In the genomic region with DNA sequence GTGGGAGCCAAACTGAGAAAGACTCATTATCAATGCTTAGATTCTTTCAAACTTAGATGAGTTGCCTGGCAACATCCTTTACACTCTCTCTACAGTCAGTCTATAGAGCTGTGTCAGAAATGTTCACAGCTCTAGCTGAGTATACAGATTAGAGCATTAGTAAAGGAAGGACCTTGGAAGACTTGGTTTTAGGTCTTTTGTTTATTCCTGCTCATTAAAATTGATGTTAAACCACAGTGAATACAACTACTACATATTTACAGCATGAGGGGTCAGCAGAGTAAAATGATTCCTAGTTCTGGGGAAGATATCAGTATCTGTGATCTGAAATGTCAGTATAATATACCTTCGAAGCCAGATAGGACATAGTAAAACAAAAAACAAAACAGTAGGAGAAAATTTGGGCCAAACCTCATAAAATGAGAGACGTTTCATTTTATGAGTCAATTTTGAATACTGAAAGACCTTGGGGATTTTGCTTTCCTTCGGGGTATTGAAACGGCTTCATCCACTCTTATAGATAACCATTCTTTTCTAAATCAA, we compare ENCODE assay signal across 11 cellular contexts.
DNase-seq lines count a peak whose midpoint lies in the region; ATAC-seq and TF ChIP-seq lines count a peak whose summit lies in the region.
"Had no signal": no experiment of that assay in that cellular context is flagged by ENCODE, and none has a peak within 500 bp of the region (broad histone marks: within the 10 kb centered on the region; RNA-seq: fewer than 3 reads in every experiment).

No MANE protein-coding gene starts in this region.

- no peaks in the 10 kb centered on the region for H3K36me3 Mint-ChIP-seq in H9 (ENCODE audit: insufficient read depth in 1 of 3, low read depth in 3 of 3)

- H4K20me1 ChIP-seq in SK-N-SH (ENCODE audit: insufficient read depth) (no peaks in the 10 kb centered on the region), H9 (ENCODE audit: control insufficient read depth, insufficient read depth, insufficient read length) (no peaks in the 10 kb centered on the region)

- H3K14ac ChIP-seq in H9 (ENCODE audit: insufficient read depth, low read length): no peak overlapping the region

- POLR2A ChIA-PET in SK-N-SH (lab: Yijun Ruan, JAX): no interaction called here

- H3K18ac ChIP-seq in H9 (ENCODE audit: insufficient read length, low read depth, low read length): no peak overlapping the region

- no peaks in the 10 kb centered on the region for H3K9me2 ChIP-seq in SK-N-SH

- H3K79me1 ChIP-seq in H9 (ENCODE audit: insufficient read depth, low read depth, low read length, poor library complexity, severe bottlenecking): no peaks in the 10 kb centered on the region

- TF ChIP-seq CTCF in SK-N-SH (IDR thresholded peaks at IDR 0.05) (no peak), psoas muscle (IDR thresholded peaks at IDR 0.05) (no peak), H9 (conservative IDR thresholded peaks at IDR 0.05) (no peak), Peyer's patch (IDR thresholded peaks at IDR 0.05) (no peak)

- no peak overlapping the region for H4K8ac ChIP-seq in H9 (replicated peaks; ENCODE audit: insufficient read length, low read depth, low read length)

- H2BK120ac ChIP-seq in H9 (ENCODE audit: low read depth, low read length, poor library complexity, severe bottlenecking): no peak overlapping the region

- H3K9me3 ChIP-seq in SK-N-SH (no peaks in the 10 kb centered on the region), psoas muscle (no peaks in the 10 kb centered on the region), H9 (ENCODE audit: control insufficient read depth, low read depth, low read length) (no peaks in the 10 kb centered on the region), Peyer's patch (no peaks in the 10 kb centered on the region)

- TF ChIP-seq EP300 in SK-N-SH (IDR thresholded peaks at IDR 0.05; ENCODE audit: borderline replicate concordance in 1 of 2, low read depth in 1 of 2, low read length in 1 of 2): peak in 1 of 2 experiments; percentile 45; a peak in 1 of 4 replicates

- H3K4me3 ChIP-seq in SK-N-SH (ENCODE audit: low read depth in 2 of 2, low read length in 1 of 2) (peak overlapping the region; percentile 3 to 36; a peak in 2 of 4 replicates), psoas muscle (peak overlapping the region; percentile 8), Peyer's patch (no peak overlapping the region)

- no peak overlapping the region for H3K56ac ChIP-seq in H9 (ENCODE audit: insufficient read length, low read depth, low read length)

- no peak for TF ChIP-seq POLR2A in Peyer's patch (IDR thresholded peaks at IDR 0.05)

- H2BK12ac ChIP-seq in H9 (ENCODE audit: insufficient read length, low read depth, low read length): no peak overlapping the region

- H3K36me3 ChIP-seq in SK-N-SH (replicated peaks in 1 of 2; ENCODE audit: control insufficient read depth in 1 of 2, insufficient read depth in 2 of 2, low read length in 1 of 2) (peaks cover 5 to 9% of the 10 kb centered on the region in 2 experiments), psoas muscle (ENCODE audit: insufficient read depth in 1 of 2, low read depth in 1 of 2) (no peaks in the 10 kb centered on the region), Peyer's patch (no peaks in the 10 kb centered on the region)

- H2BK15ac ChIP-seq in H9 (ENCODE audit: low read depth, low read length): no peak overlapping the region

- no peaks in the 10 kb centered on the region for H3K23me2 ChIP-seq in H9 (ENCODE audit: insufficient read length, low read depth, low read length, poor library complexity, severe bottlenecking)

- DNase-seq in HCEC 1CT (peak; percentile 17), SK-N-SH (no peak), fibroblast of the conjunctiva (ENCODE audit: low read depth) (peak; percentile 32), psoas muscle (no peak), H9 (no peak), Peyer's patch (no peak)
- DNase-seq: activated CD4-positive, alpha-beta T cell treated with anti-CD3 and anti-CD28 coated beads, Interleukin-2, amount 50 U/mL, for 48 hours; kidney glomerular epithelial cell; NCI-H2227 treated with DMSO at 0.1 percent for 48 hours; SW 1271 had no signal

- peaks cover 23% of the 10 kb centered on the region for H3F3A ChIP-seq in SK-N-SH (replicated peaks; ENCODE audit: insufficient read depth)

- no peak overlapping the region for H2AK5ac ChIP-seq in H9 (ENCODE audit: insufficient read length, low read length)

- peak overlapping the region in 1 of 3 experiments; percentile 32; a peak in 2 of 7 replicates for H3K27ac Mint-ChIP-seq in H9

- H3K27me3 Mint-ChIP-seq in H9 (ENCODE audit: low read depth): no peaks in the 10 kb centered on the region; the same call in 1 of the 2 replicates

- peak overlapping the region; percentile 57; the same call in 1 of the 2 replicates for H3K9ac ChIP-seq in SK-N-SH
- H3K9ac ChIP-seq in H9 (ENCODE audit: extremely low read depth, insufficient read length, low read length): no peak overlapping the region

- H4K91ac ChIP-seq in H9 (ENCODE audit: insufficient read length, low read depth, low read length): no peak overlapping the region

- H3K4me2 ChIP-seq in SK-N-SH (peak overlapping the region; percentile 80; the same call in 1 of the 2 replicates), H9 (ENCODE audit: insufficient read depth, insufficient read length, low read length) (no peak overlapping the region)

- H3K4ac ChIP-seq in H9 (ENCODE audit: low read depth, low read length): no peak overlapping the region

- peaks cover 31% of the 10 kb centered on the region in 2 experiments for H3K4me1 Mint-ChIP-seq in H9

- no peak overlapping the region for H2BK20ac ChIP-seq in H9 (ENCODE audit: low read depth, low read length, poor library complexity, severe bottlenecking)

- ATAC-seq in psoas muscle (no peak), GM18858 (IDR thresholded peaks at IDR 0.05; ENCODE audit: unreplicated experiment) (no peak)

- H3K4me1 ChIP-seq in SK-N-SH (ENCODE audit: control insufficient read depth in 1 of 2, insufficient read depth in 2 of 2, low read depth in 1 of 2, low read length in 1 of 2): peaks cover 43 to 66% of the 10 kb centered on the region in 2 experiments
- no peaks in the 10 kb centered on the region for H3K4me1 ChIP-seq in psoas muscle
- H3K4me1 ChIP-seq in H9 (ENCODE audit: insufficient read depth, low read length): no peaks in the 10 kb centered on the region; the same call in 1 of the 2 replicates
- H3K4me1 ChIP-seq in Peyer's patch: no peaks in the 10 kb centered on the region

- H3T11ph ChIP-seq in H9 (ENCODE audit: low read length): no peak overlapping the region

- H3K9me3 Mint-ChIP-seq in H9: no peaks in the 10 kb centered on the region

- peaks cover 82% of the 10 kb centered on the region for H3K79me2 ChIP-seq in SK-N-SH (ENCODE audit: insufficient read depth)
- no peaks in the 10 kb centered on the region for H3K79me2 ChIP-seq in H9 (ENCODE audit: insufficient read depth, low read length)

- CTCF ChIA-PET in SK-N-SH (lab: Yijun Ruan, JAX): interaction anchor here (0.6 to 2.6 kb wide), 2 partner anchors 150 to 254 kb away, joined by 3 to 17 read pairs; no protein-coding TSS in a partner anchor

- WGBS in SK-N-SH (ENCODE audit: low lambda C conversion rate): 45% methylated on average over 4 of the region's 4 CpGs
- 35 to 53% (median 36%) methylated on average over 4 of the region's 4 CpGs for WGBS in psoas muscle, 3 donors
- no CpG with 5 or more reads among the region's 4 CpGs for WGBS in H9 (ENCODE audit: extremely low coverage, insufficient read length, low lambda C conversion rate)

- H3K27ac ChIP-seq in SK-N-SH (ENCODE audit: low read depth in 2 of 2, low read length in 1 of 2) (peak overlapping the region; percentile 95), psoas muscle (no peak overlapping the region), H9 (ENCODE audit: insufficient read length, low read depth, low read length) (no peak overlapping the region), Peyer's patch (peak overlapping the region in 1 of 4 donors; percentile 33)

- no peaks in the 10 kb centered on the region for H3K27me3 ChIP-seq in SK-N-SH (ENCODE audit: insufficient read depth)
- no peaks in the 10 kb centered on the region for H3K27me3 ChIP-seq in psoas muscle (ENCODE audit: insufficient read depth in 3 of 3, low read length in 2 of 3)
- no peaks in the 10 kb centered on the region for H3K27me3 ChIP-seq in H9 (ENCODE audit: insufficient read depth, low read length)
- no peaks in the 10 kb centered on the region for H3K27me3 ChIP-seq in Peyer's patch

- intact Hi-C loops in psoas muscle (cut with DNase I): no loop called here

- H2BK5ac ChIP-seq in H9 (ENCODE audit: insufficient read length, low read length): no peak overlapping the region

- H2AFZ ChIP-seq in SK-N-SH (ENCODE audit: low read depth) (no peak overlapping the region), H9 (ENCODE audit: low read length) (no peak overlapping the region)

- H4K5ac ChIP-seq in H9 (ENCODE audit: insufficient read length, low read depth, low read length): no peak overlapping the region

- peak; percentile 7; the same call in 1 of the 2 replicates for TF ChIP-seq RAD21 in SK-N-SH (IDR thresholded peaks at IDR 0.05; ENCODE audit: low read length)

- no peak overlapping the region for H3K4me3 Mint-ChIP-seq in H9

- no peak overlapping the region for H3K23ac ChIP-seq in H9 (ENCODE audit: insufficient read length, low read depth, low read length)

TF ChIP-seq in SK-N-SH, 30 proteins besides CTCF, POLR2A, EP300 and RAD21 (continues in another document):
- TF ChIP-seq TCF12 (IDR thresholded peaks at IDR 0.05) (peak; percentile 51), POLR2AphosphoS5 (IDR thresholded peaks at IDR 0.05; ENCODE audit: low read depth, low read length) (peak; percentile 17; the same call in 1 of the 2 replicates), RCOR1 (IDR thresholded peaks at IDR 0.05; ENCODE audit: low read length) (no peak; the same call in 1 of the 2 replicates), GATA2 (CRISPR knock-in tag; IDR thresholded peaks at IDR 0.05) (0 out of 2 replicates have a peak, but pooled peaks have one; percentile 29), SIN3A (IDR thresholded peaks at IDR 0.05; ENCODE audit: borderline replicate concordance, low read depth, low read length) (no peak), NFIC (IDR thresholded peaks at IDR 0.05; ENCODE audit: borderline replicate concordance) (peak; percentile 43; the same call in 1 of the 2 replicates), JUND (IDR thresholded peaks at IDR 0.05) (peak; percentile 50), CHD2 (IDR thresholded peaks at IDR 0.05; ENCODE audit: low read length, partially characterized antibody) (no peak), FOXM1 (IDR thresholded peaks at IDR 0.05; ENCODE audit: low read depth) (0 out of 2 replicates have a peak, but pooled peaks have one; percentile 29)
- TF ChIP-seq, protein P1, sequence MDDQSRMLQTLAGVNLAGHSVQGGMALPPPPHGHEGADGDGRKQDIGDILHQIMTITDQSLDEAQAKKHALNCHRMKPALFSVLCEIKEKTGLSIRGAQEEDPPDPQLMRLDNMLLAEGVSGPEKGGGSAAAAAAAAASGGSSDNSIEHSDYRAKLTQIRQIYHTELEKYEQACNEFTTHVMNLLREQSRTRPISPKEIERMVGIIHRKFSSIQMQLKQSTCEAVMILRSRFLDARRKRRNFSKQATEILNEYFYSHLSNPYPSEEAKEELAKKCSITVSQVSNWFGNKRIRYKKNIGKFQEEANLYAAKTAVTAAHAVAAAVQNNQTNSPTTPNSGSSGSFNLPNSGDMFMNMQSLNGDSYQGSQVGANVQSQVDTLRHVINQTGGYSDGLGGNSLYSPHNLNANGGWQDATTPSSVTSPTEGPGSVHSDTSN (IDR thresholded peaks at IDR 0.05): peak; percentile 59; the same call in 1 of the 2 replicates

Comparison
In these comparisons a context has a peak if more than half of its experiments do, and no peak if none do; other contexts are left out.
1. DNase-seq: peak in HCEC 1CT (single experiment) and fibroblast of the conjunctiva (single experiment); none in SK-N-SH (single experiment), psoas muscle (0 of 2), H9 (single experiment) and Peyer's patch (0 of 3).
2. H3K27ac ChIP-seq: peak in SK-N-SH (2 of 2); none in psoas muscle (single experiment) and H9 (single experiment).
3. H3K4me3 ChIP-seq: peak in SK-N-SH (2 of 2) and psoas muscle (single experiment); none in Peyer's patch (0 of 4).